ENCODE assay signal across 19 cellular contexts in the genomic region with DNA sequence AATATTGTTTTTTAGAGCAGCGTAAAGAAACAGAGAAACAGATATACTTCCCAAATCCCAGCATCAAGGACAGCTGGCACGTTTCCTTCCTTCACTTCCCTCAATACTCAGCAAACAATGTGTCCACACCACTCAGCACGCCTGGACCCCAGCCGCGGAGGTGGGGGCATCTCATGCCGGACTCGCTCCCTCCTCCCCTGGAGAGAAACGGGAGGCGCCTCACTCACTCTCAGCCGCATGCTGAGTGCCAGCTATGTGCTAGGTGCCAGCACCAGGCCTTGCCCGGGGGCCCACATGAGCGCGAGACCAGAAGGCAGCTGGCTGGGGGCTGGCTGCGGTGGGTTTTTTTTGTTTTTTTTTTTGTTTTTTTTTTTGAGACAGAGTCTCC. TPM values are rescaled to one million over a fixed set of nuclear protein-coding genes. Genes with fewer than 3 reads are reported as not detected.
DNase-seq lines count a peak whose midpoint lies in the region; ATAC-seq and TF ChIP-seq lines count a peak whose summit lies in the region.
"Had no signal": no experiment of that assay in that cellular context is flagged by ENCODE, and none has a peak within 500 bp of the region (broad histone marks: within the 10 kb centered on the region; RNA-seq: fewer than 3 reads in every experiment).

No MANE protein-coding gene starts in this region.

- peaks cover 3 to 20% (median 19%) of the 10 kb centered on the region in 3 experiments; a peak in 6 of 7 replicates for H3K36me3 Mint-ChIP-seq in H9 (ENCODE audit: insufficient read depth in 1 of 3, low read depth in 3 of 3)
- peaks cover 5% of the 10 kb centered on the region for H3K36me3 Mint-ChIP-seq in neural crest cell (ENCODE audit: low read depth)
- H3K36me3 Mint-ChIP-seq: activated CD8-positive, alpha-beta memory T cell treated with anti-CD3 and anti-CD28 coated beads, Interleukin-2, amount 10 ng/mL, durations not matched to agents 7 days and 5 days had no signal

- no peak overlapping the region for H2BK5ac ChIP-seq in H9 (ENCODE audit: insufficient read length, low read length)

- no peak overlapping the region for H3K4ac ChIP-seq in H9 (ENCODE audit: low read depth, low read length)

- H3K9ac ChIP-seq in BLaER1 (no peak overlapping the region), H9 (ENCODE audit: extremely low read depth, insufficient read length, low read length) (no peak overlapping the region)

- no peaks in the 10 kb centered on the region for H3K36me3 ChIP-seq in BLaER1
- H3K36me3 ChIP-seq: uterus had no signal

- H2BK120ac ChIP-seq in H9 (ENCODE audit: low read depth, low read length, poor library complexity, severe bottlenecking) = no peak overlapping the region

- H2BK12ac ChIP-seq in H9 (ENCODE audit: insufficient read length, low read depth, low read length) = no peak overlapping the region

- H3K27me3 ChIP-seq in BLaER1 (no peaks in the 10 kb centered on the region), H9 (ENCODE audit: insufficient read depth, low read length) (no peaks in the 10 kb centered on the region)
- H3K27me3 ChIP-seq: testis, uterus had no signal

- H2AFZ ChIP-seq in H9 (ENCODE audit: low read length) = no peak overlapping the region

- H3K23me2 ChIP-seq in H9 (ENCODE audit: insufficient read length, low read depth, low read length, poor library complexity, severe bottlenecking) = peaks cover 7% of the 10 kb centered on the region

- no peak overlapping the region for H3K14ac ChIP-seq in H9 (ENCODE audit: insufficient read depth, low read length)

- no peaks in the 10 kb centered on the region for H3K79me1 ChIP-seq in H9 (ENCODE audit: insufficient read depth, low read depth, low read length, poor library complexity, severe bottlenecking)

- H4K5ac ChIP-seq in H9 (ENCODE audit: insufficient read length, low read depth, low read length) = no peak overlapping the region

- no peak overlapping the region for H3K18ac ChIP-seq in H9 (ENCODE audit: insufficient read length, low read depth, low read length)

- H3K9me3 Mint-ChIP-seq in H9 (no peaks in the 10 kb centered on the region; a peak in 2 of 5 replicates), neural crest cell (no peaks in the 10 kb centered on the region)

- H2BK20ac ChIP-seq in H9 (ENCODE audit: low read depth, low read length, poor library complexity, severe bottlenecking) = no peak overlapping the region

- H2BK15ac ChIP-seq in H9 (ENCODE audit: low read depth, low read length) = no peak overlapping the region

- peaks cover 33% of the 10 kb centered on the region for H3K4me1 ChIP-seq in BLaER1
- no peaks in the 10 kb centered on the region for H3K4me1 ChIP-seq in H9 (ENCODE audit: insufficient read depth, low read length)
- H3K4me1 ChIP-seq: uterus had no signal

- no peak overlapping the region for H4K91ac ChIP-seq in H9 (ENCODE audit: insufficient read length, low read depth, low read length)

- no peak overlapping the region for H3K23ac ChIP-seq in H9 (ENCODE audit: insufficient read length, low read depth, low read length)

- H3K27ac ChIP-seq in BLaER1 = no peak overlapping the region
- no peak overlapping the region for H3K27ac ChIP-seq in H9 (ENCODE audit: insufficient read length, low read depth, low read length)
- H3K27ac ChIP-seq: C4-2B, uterus, VCaP had no signal

- H3K4me2 ChIP-seq in BLaER1 (peak overlapping the region; percentile 79), H9 (ENCODE audit: insufficient read depth, insufficient read length, low read length) (no peak overlapping the region)

- H3T11ph ChIP-seq in H9 (ENCODE audit: low read length) = no peak overlapping the region

- peak overlapping the region in 1 of 2 experiments; percentile 30; a peak in 1 of 5 replicates for H3K4me3 Mint-ChIP-seq in H9
- H3K4me3 Mint-ChIP-seq in neural crest cell = no peak overlapping the region
- H3K4me3 Mint-ChIP-seq: activated CD8-positive, alpha-beta memory T cell treated with anti-CD3 and anti-CD28 coated beads, Interleukin-2, amount 10 ng/mL, durations not matched to agents 7 days and 5 days had no signal

- H3K27ac Mint-ChIP-seq in H9 = no peak overlapping the region; a peak in 1 of 7 replicates
- peak overlapping the region; percentile 92 for H3K27ac Mint-ChIP-seq in neural crest cell (ENCODE audit: unreplicated experiment)
- H3K27ac Mint-ChIP-seq: activated CD8-positive, alpha-beta memory T cell treated with anti-CD3 and anti-CD28 coated beads, Interleukin-2, amount 10 ng/mL, durations not matched to agents 7 days and 5 days had no signal

- DNase-seq in H9 = peak; percentile 30
- peak; percentile 53 for DNase-seq in dermis blood vessel endothelial cell
- no peak for DNase-seq in neural crest cell (ENCODE audit: low read depth, low spot score)
- DNase-seq in activated CD4-positive, CD25-positive, alpha-beta regulatory T cell treated with anti-CD3 and anti-CD28 coated beads, Interleukin-2, amount 50 U/mL, for 72 hours = no peak
- no peak for DNase-seq in T-helper 9 cell
- no peak for DNase-seq in NK-92 (lab: John Stamatoyannopoulos, UW; ENCODE audit: unreplicated experiment)
- DNase-seq: ACHN; activated CD4-positive, alpha-beta T cell treated with anti-CD3 and anti-CD28 coated beads, Interleukin-2, amount 50 U/mL, for 1 hour; activated CD8-positive, alpha-beta memory T cell treated with anti-CD3 and anti-CD28 coated beads, Interleukin-2, amount 10 ng/mL, durations not matched to agents 7 days and 5 days; activated naive CD4-positive, alpha-beta T cell treated with anti-CD3 and anti-CD28 coated beads, Interleukin-2, amount 50 U/mL, for 16 hours; HCEC 1CT; kidney glomerular epithelial cell; NCI-H524 treated with DMSO at 0.1 percent for 48 hours had no signal

- no peak overlapping the region for H4K8ac ChIP-seq in H9 (replicated peaks; ENCODE audit: insufficient read length, low read depth, low read length)

- no peaks in the 10 kb centered on the region; the same call in 1 of the 2 replicates for H3K27me3 Mint-ChIP-seq in H9 (ENCODE audit: low read depth)
- no peaks in the 10 kb centered on the region for H3K27me3 Mint-ChIP-seq in neural crest cell (ENCODE audit: low read depth)

- peaks cover 10% of the 10 kb centered on the region; the same call in 1 of the 2 replicates for H3K9me3 ChIP-seq in BLaER1
- no peaks in the 10 kb centered on the region for H3K9me3 ChIP-seq in H9 (ENCODE audit: control insufficient read depth, low read depth, low read length)
- H3K9me3 ChIP-seq: testis, uterus had no signal

- no peak for TF ChIP-seq CTCF in H9 (conservative IDR thresholded peaks at IDR 0.05)
- TF ChIP-seq CTCF in neural crest cell (conservative IDR thresholded peaks at IDR 0.05) = no peak

- H2AK5ac ChIP-seq in H9 (ENCODE audit: insufficient read length, low read length) = no peak overlapping the region

- H4K20me1 ChIP-seq in BLaER1 = no peaks in the 10 kb centered on the region
- H4K20me1 ChIP-seq in H9 (ENCODE audit: control insufficient read depth, insufficient read depth, insufficient read length) = no peaks in the 10 kb centered on the region

- peaks cover 2% of the 10 kb centered on the region; the same call in 1 of the 2 replicates for H3K79me2 ChIP-seq in H9 (ENCODE audit: insufficient read depth, low read length)

- no CpG with 5 or more reads among the region's 14 CpGs for WGBS in H9 (ENCODE audit: extremely low coverage, insufficient read length, low lambda C conversion rate)

- H3K4me1 Mint-ChIP-seq in H9 (peaks cover 19 to 21% of the 10 kb centered on the region in 2 experiments), neural crest cell (peaks cover 32% of the 10 kb centered on the region)

- H3K56ac ChIP-seq in H9 (ENCODE audit: insufficient read length, low read depth, low read length) = no peak overlapping the region

- H3K4me3 ChIP-seq in BLaER1 = no peak overlapping the region
- H3K4me3 ChIP-seq: testis had no signal

- no peak for ATAC-seq in HG02981 (IDR thresholded peaks at IDR 0.05; ENCODE audit: unreplicated experiment)

RNA-seq across cellular contexts. Expression of a gene that starts 34.8 kb away (rescaled TPM):
- total RNA-seq in H9 (2021) (37.9 and 43.9 TPM in 2 replicates), dermis blood vessel endothelial cell (11.7 and 24.1 TPM in 2 replicates), neural crest cell (73.3 and 79.1 TPM in 2 replicates)

RNA-seq across cellular contexts. Expression of a gene that starts 37.9 kb away (rescaled TPM):
- total RNA-seq in H9 (2021) = 12.8 and 13.5 TPM in 2 replicates
- 3.4 and 3.7 TPM in 2 replicates for total RNA-seq in dermis blood vessel endothelial cell
- 16.5 and 17.6 TPM in 2 replicates for total RNA-seq in neural crest cell

RNA-seq across cellular contexts. Expression of a gene that starts 56.7 kb away (rescaled TPM):
- total RNA-seq in H9 (2021) (27.1 and 27.3 TPM in 2 replicates), dermis blood vessel endothelial cell (41.2 and 67.4 TPM in 2 replicates), neural crest cell (23.7 and 23.8 TPM in 2 replicates)

Comparison
In these comparisons a context has a peak if more than half of its experiments do, and no peak if none do; other contexts are left out.
1. DNase-seq: peak in H9 (single experiment) and dermis blood vessel endothelial cell (single experiment); none in neural crest cell (single experiment), activated CD4-positive, CD25-positive, alpha-beta regulatory T cell treated with anti-CD3 and anti-CD28 coated beads, Interleukin-2, amount 50 U/mL, for 72 hours (single experiment), T-helper 9 cell (single experiment) and NK-92 (single experiment).